Comparison of ENCODE assay signal across 16 cellular contexts in genomic region chr7:15495170-15495569, GRCh38.
DNase-seq lines count a peak whose midpoint lies in the region; ATAC-seq, FAIRE-seq and TF ChIP-seq lines count a peak whose summit lies in the region.
"Had no signal": no experiment of that assay in that cellular context is flagged by ENCODE, and none has a peak within 500 bp of the region (broad histone marks: within the 10 kb centered on the region; RNA-seq: fewer than 3 reads in every experiment).

No MANE protein-coding gene starts in this region.

- H4K20me1 ChIP-seq in endothelial cell of umbilical vein (replicated peaks; ENCODE audit: control insufficient read depth, extremely low read depth, insufficient read depth, low read length), result no peaks in the 10 kb centered on the region

- FAIRE-seq in endothelial cell of umbilical vein (lab: Jason Lieb, UNC), result no peak

- H3K4me2 ChIP-seq in endothelial cell of umbilical vein (ENCODE audit: insufficient read depth, low read length), result no peak overlapping the region
- H3K4me2 ChIP-seq: PC-9 had no signal

- BruUV-seq in endothelial cell of umbilical vein (replicated peaks; lab: Mats Ljungman, UMichigan), result no TSS peak

- no peaks in the 10 kb centered on the region for H3K27me3 ChIP-seq in endothelial cell of umbilical vein (ENCODE audit: control insufficient read depth in 2 of 2, insufficient read depth in 2 of 2, low read length in 2 of 2)

- no peaks in the 10 kb centered on the region for H3K79me2 ChIP-seq in endothelial cell of umbilical vein (ENCODE audit: control insufficient read depth, insufficient read depth, low read length)

- POLR2A ChIA-PET in endothelial cell of umbilical vein (lab: Charles Lee), result no interaction called here

- peak; percentile 40 for DNase-seq in NCI-H748 (lab: John Stamatoyannopoulos, UW; ENCODE audit: unreplicated experiment)
- no peak for DNase-seq in NCI-H748 treated with DMSO at 0.1 percent for 48 hours (lab: John Stamatoyannopoulos, UW)
- DNase-seq in NCI-H1105 treated with DMSO at 0.1 percent for 48 hours (lab: John Stamatoyannopoulos, UW), result peak; percentile 41
- peak; percentile 54 for DNase-seq in endothelial cell of umbilical vein (ENCODE audit: low read depth, low spot score)
- DNase-seq in renal cortical epithelial cell (ENCODE audit: low read depth), result peak; percentile 4
- no peak for DNase-seq in islet precursor cell
- DNase-seq: CD4-positive, CD25-positive, alpha-beta regulatory T cell; EL; Kasumi-1; MV-4-11; NCI-H187 treated with DMSO at 0.1 percent for 48 hours; NCI-H524 treated with DMSO at 0.1 percent for 48 hours; T-helper 1 cell had no signal

- H3K9me3 ChIP-seq in endothelial cell of umbilical vein (replicated peaks; ENCODE audit: control insufficient read depth, insufficient read depth, low read length), result no peaks in the 10 kb centered on the region

- TF ChIP-seq POLR2A in endothelial cell of umbilical vein (IDR thresholded peaks at IDR 0.05; ENCODE audit: low read depth, low read length), result no peak

- CTCF ChIA-PET in endothelial cell of umbilical vein (lab: Charles Lee), result no interaction called here

- no peaks in the 10 kb centered on the region for H3K4me1 ChIP-seq in endothelial cell of umbilical vein (ENCODE audit: control insufficient read depth, extremely low read depth, insufficient read depth, low read length)

- H3K27ac ChIP-seq in endothelial cell of umbilical vein (ENCODE audit: insufficient read depth, low read depth, low read length), result no peak overlapping the region
- H3K27ac ChIP-seq: PC-9 had no signal

- no peaks in the 10 kb centered on the region for H3K9me1 ChIP-seq in endothelial cell of umbilical vein (replicated peaks; ENCODE audit: control insufficient read depth, extremely low read depth, insufficient read depth, low read length)

- dilution Hi-C loops in endothelial cell of umbilical vein (cut with MboI; ENCODE audit: extremely low pct_ligation_motif_present, low sequenced_read_pairs), result no loop called here

- no peak for TF ChIP-seq CTCF in endothelial cell of umbilical vein (IDR thresholded peaks at IDR 0.05; ENCODE audit: extremely low read depth in 1 of 2, insufficient read depth in 1 of 2, low read depth in 1 of 2, low read length in 2 of 2)

- H3K36me3 ChIP-seq in endothelial cell of umbilical vein (ENCODE audit: control insufficient read depth in 2 of 2, extremely low read depth in 1 of 2, insufficient read depth in 2 of 2, low read length in 2 of 2), result no peaks in the 10 kb centered on the region

- no peak for ATAC-seq in GM18870 (IDR thresholded peaks at IDR 0.05; ENCODE audit: unreplicated experiment)
- ATAC-seq in GM18867 (IDR thresholded peaks at IDR 0.05; ENCODE audit: unreplicated experiment), result no peak

- no peak overlapping the region for H2AFZ ChIP-seq in endothelial cell of umbilical vein (ENCODE audit: low read depth, low read length)
- H2AFZ ChIP-seq: PC-9 had no signal

- no peak overlapping the region for H3K4me3 ChIP-seq in endothelial cell of umbilical vein (replicated peaks in 1 of 3; ENCODE audit: insufficient read depth in 1 of 3, low read depth in 1 of 3, low read length in 3 of 3)
- H3K4me3 ChIP-seq: PC-9 had no signal

- no peak overlapping the region for H3K9ac ChIP-seq in endothelial cell of umbilical vein (replicated peaks; ENCODE audit: extremely low read depth, insufficient read depth, low read length)

- intact Hi-C loops in endothelial cell of umbilical vein (cut with micrococcal nuclease), result no loop called here

TF ChIP-seq in endothelial cell of umbilical vein, 7 proteins besides CTCF, POLR2A, EP300 and RAD21:
- TF ChIP-seq MAX (IDR thresholded peaks at IDR 0.05; ENCODE audit: insufficient read depth, insufficient read length), result no peak
- no peak for TF ChIP-seq MYC (IDR thresholded peaks at IDR 0.05; ENCODE audit: low read depth, low read length)
- TF ChIP-seq EZH2 (IDR thresholded peaks at IDR 0.05; ENCODE audit: borderline replicate concordance, low read depth, low read length, severe bottlenecking), result no peak
- no peak for TF ChIP-seq JUN (IDR thresholded peaks at IDR 0.05; ENCODE audit: borderline replicate concordance, insufficient read depth, insufficient read length, low read depth)
- no peak for TF ChIP-seq POLR2AphosphoS5 (IDR thresholded peaks at IDR 0.05; ENCODE audit: insufficient read depth, low read depth, low read length)
- TF ChIP-seq GATA2 (IDR thresholded peaks at IDR 0.05; ENCODE audit: insufficient read depth, insufficient read length, low read depth, low read length), result no peak
- TF ChIP-seq FOS (IDR thresholded peaks at IDR 0.05; ENCODE audit: borderline replicate concordance, insufficient read depth, low read length), result no peak

Comparison
In these comparisons a context has a peak if more than half of its experiments do, and no peak if none do; other contexts are left out.
1. DNase-seq: peak in NCI-H748 (single experiment), NCI-H1105 treated with DMSO at 0.1 percent for 48 hours (single experiment), endothelial cell of umbilical vein (single experiment) and renal cortical epithelial cell (single experiment); none in NCI-H748 treated with DMSO at 0.1 percent for 48 hours (single experiment) and islet precursor cell (single experiment).